10 cellular contexts compared by ENCODE assay signal in the genomic region with DNA sequence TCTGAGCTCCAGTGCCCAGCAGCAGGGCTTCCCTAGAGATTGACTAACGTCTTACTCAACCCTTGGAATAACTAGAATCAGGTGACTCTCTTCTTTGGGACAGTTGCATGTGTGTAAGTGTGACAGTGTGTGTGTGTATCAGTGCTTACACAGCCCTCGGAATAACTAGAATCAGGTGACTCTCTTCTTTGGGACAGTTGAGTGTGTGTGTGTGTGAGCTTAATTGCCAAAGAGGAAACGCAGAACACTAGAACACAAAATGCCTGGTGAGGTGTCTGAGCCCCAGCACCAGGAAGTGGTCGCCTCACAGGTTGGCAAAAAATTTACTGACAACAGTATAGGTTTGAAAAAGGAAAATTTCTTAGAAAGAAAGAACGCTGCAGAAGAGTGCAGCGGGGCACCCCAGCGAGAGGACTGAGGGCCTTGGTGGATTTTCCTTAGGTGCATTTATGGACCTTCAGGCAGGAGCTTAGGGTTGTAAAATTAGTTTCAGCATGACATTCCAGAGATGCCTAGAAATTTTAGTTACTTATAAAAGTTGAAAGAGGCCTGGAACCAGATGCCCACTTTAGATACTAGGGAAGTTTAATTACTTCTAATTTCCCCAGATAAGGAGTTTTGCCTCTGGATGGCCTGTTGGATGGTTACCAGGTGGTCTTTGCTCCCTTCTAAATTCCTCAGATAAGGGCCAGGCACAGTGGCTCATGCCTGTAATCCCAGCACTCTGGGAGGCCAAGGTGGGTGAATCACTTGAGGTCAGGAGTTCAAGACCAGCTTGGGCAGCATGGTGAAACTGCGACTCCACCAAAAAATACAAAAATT. TPM values are rescaled to one million over a fixed set of nuclear protein-coding genes. Genes with fewer than 3 reads are reported as not detected.
DNase-seq lines count a peak whose midpoint lies in the region; ATAC-seq and TF ChIP-seq lines count a peak whose summit lies in the region.
"Had no signal": no experiment of that assay in that cellular context is flagged by ENCODE, and none has a peak within 500 bp of the region (broad histone marks: within the 10 kb centered on the region; RNA-seq: fewer than 3 reads in every experiment).

No MANE protein-coding gene starts in this region.

- peak overlapping the region; percentile 94 for H3K27ac Mint-ChIP-seq in T-helper 17 cell

- intact Hi-C loops in body of pancreas (cut with DNase I) = no loop called here

- H3K4me3 Mint-ChIP-seq in T-helper 17 cell = peak overlapping the region; percentile 63

- no peak for TF ChIP-seq POLR2A in body of pancreas (IDR thresholded peaks at IDR 0.05)

- ATAC-seq in T-helper 17 cell (peak; percentile 25), body of pancreas (no peak)

- TF ChIP-seq CTCF in body of pancreas (IDR thresholded peaks at IDR 0.05) = no peak

- H3K36me3 Mint-ChIP-seq in T-helper 17 cell (ENCODE audit: low read depth) = peaks cover 12% of the 10 kb centered on the region

- peak overlapping the region in 2 of 4 donors; percentile 18 to 63 for H3K27ac ChIP-seq in body of pancreas

- H3K36me3 ChIP-seq in body of pancreas (replicated peaks in 1 of 2; ENCODE audit: insufficient read depth in 1 of 2, low read depth in 2 of 2) = no peaks in the 10 kb centered on the region

- no peaks in the 10 kb centered on the region for H3K27me3 Mint-ChIP-seq in T-helper 17 cell

- H3K4me3 ChIP-seq in body of pancreas = no peak overlapping the region

- peak; percentile 42 for DNase-seq in NK-92 treated with Interleukin-12 subunit alpha and Interleukin-12 subunit beta, amount 100 ng/mL, for 24 hours (lab: John Stamatoyannopoulos, UW)
- no peak for DNase-seq in NK-92 (lab: John Stamatoyannopoulos, UW; ENCODE audit: unreplicated experiment)
- no peak for DNase-seq in T-helper 17 cell
- DNase-seq in effector CD4-positive, alpha-beta T cell = peak; percentile 27
- DNase-seq in stimulated activated CD8-positive, alpha-beta memory T cell treated with anti-CD3 and anti-CD28 coated beads, Interleukin-12 subunit alpha, Interleukin-12 subunit beta, amount 100 ng/mL, for 4 hours (ENCODE audit: low read depth) = peak; percentile 15
- no peak for DNase-seq in body of pancreas
- no peak for DNase-seq in NCI-H446 treated with DMSO at 0.1 percent for 48 hours (lab: John Stamatoyannopoulos, UW)
- no peak for DNase-seq in cortex of kidney (lab: John Stamatoyannopoulos, UW)
- DNase-seq: kidney glomerular epithelial cell; stimulated activated CD4-positive, alpha-beta T cell treated with anti-CD3 and anti-CD28 coated beads, Interleukin-1b, Interleukin-23, amount 100 ng/mL, for 48 hours had no signal

- no peaks in the 10 kb centered on the region for H3K27me3 ChIP-seq in body of pancreas

- WGBS in body of pancreas, 2 donors = 60 to 74% methylated on average over 8 of the region's 8 CpGs

- peaks cover 38% of the 10 kb centered on the region for H3K4me1 Mint-ChIP-seq in T-helper 17 cell

- peaks cover 54% of the 10 kb centered on the region for H3K4me1 ChIP-seq in body of pancreas

- H3K9me3 ChIP-seq in T-helper 17 cell (ENCODE audit: control insufficient read depth, low read length, poor library complexity, severe bottlenecking) (no peaks in the 10 kb centered on the region), body of pancreas (no peaks in the 10 kb centered on the region)

RNA-seq across cellular contexts. Expression of gene WDR82, which starts 3.7 kb away (rescaled TPM):
- 100 to 1,000 TPM; 109 to 114 TPM for total RNA-seq in T-helper 17 cell
- total RNA-seq in body of pancreas = 10 to 100 TPM; 19.1 to 21.5 TPM

RNA-seq across cellular contexts. Expression of gene GLYCTK, which starts 5.4 kb away (rescaled TPM):
- total RNA-seq in T-helper 17 cell (10 to 100 TPM; 30.6 to 42.2 TPM), body of pancreas (10 to 100 TPM in 1 of 2 donors, 1 to 10 TPM in 1; 5.4 to 25.4 TPM)

RNA-seq across cellular contexts. Expression of gene DNAH1, which starts 33.9 kb away (rescaled TPM):
- total RNA-seq in T-helper 17 cell = 10 to 100 TPM; 50.3 to 58.5 TPM
- total RNA-seq in body of pancreas = 10 to 100 TPM in 1 of 2 donors, 1 to 10 TPM in 1; 6.0 to 14.8 TPM

RNA-seq across cellular contexts. Expression of gene PPM1M, which starts 36.6 kb away (rescaled TPM):
- 10 to 100 TPM; 43.9 to 58.0 TPM for total RNA-seq in T-helper 17 cell
- 10 to 100 TPM in 1 of 2 donors, 1 to 10 TPM in 1; 6.9 to 15.3 TPM for total RNA-seq in body of pancreas

RNA-seq across cellular contexts. Expression of gene TWF2, which starts 43.2 kb away (rescaled TPM):
- 10 to 100 TPM; 44.8 to 48.2 TPM for total RNA-seq in T-helper 17 cell
- total RNA-seq in body of pancreas = 10 to 100 TPM; 26.7 to 35.8 TPM

Comparison
In these comparisons a context has a peak if more than half of its experiments do, and no peak if none do; other contexts are left out.
1. DNase-seq: peak in NK-92 treated with Interleukin-12 subunit alpha and Interleukin-12 subunit beta, amount 100 ng/mL, for 24 hours (single experiment), effector CD4-positive, alpha-beta T cell (single experiment) and stimulated activated CD8-positive, alpha-beta memory T cell treated with anti-CD3 and anti-CD28 coated beads, Interleukin-12 subunit alpha, Interleukin-12 subunit beta, amount 100 ng/mL, for 4 hours (single experiment); none in NK-92 (single experiment), T-helper 17 cell (0 of 3), body of pancreas (0 of 4), NCI-H446 treated with DMSO at 0.1 percent for 48 hours (single experiment) and cortex of kidney (single experiment).
2. RNA of gene WDR82, which starts 3.7 kb away (total RNA-seq): 109 to 114 TPM in T-helper 17 cell; 19.1 to 21.5 TPM in body of pancreas; every median in the first group is over 4 times any median in the second.